In genomic region chr3:42804831-42805821, GRCh38 we compare ENCODE assay signal across 1 cellular context.
TF ChIP-seq lines count a peak whose summit lies in the region.

No MANE protein-coding gene starts in this region.

TF ChIP-seq in HepG2, 621 proteins besides CTCF, POLR2A, EP300 and RAD21 (continued from another document):
- peak; percentile 71; the same call in 1 of the 2 replicates for TF ChIP-seq CSRNP1 (CRISPR knock-in tag; IDR thresholded peaks at IDR 0.05)
- no peak for TF ChIP-seq MTA3 (CRISPR knock-in tag; IDR thresholded peaks at IDR 0.05)
- TF ChIP-seq NR2F6 (IDR thresholded peaks at IDR 0.05) = peak; percentile 87
- TF ChIP-seq NR2F6 (CRISPR knock-in tag; IDR thresholded peaks at IDR 0.05) = peak; percentile 90
- no peak for TF ChIP-seq LBX2 (CRISPR knock-in tag; IDR thresholded peaks at IDR 0.05; ENCODE audit: borderline replicate concordance)
- no peak; the same call in 1 of the 2 replicates for TF ChIP-seq ZNF430 (CRISPR knock-in tag; IDR thresholded peaks at IDR 0.05)
- no peak for TF ChIP-seq GZF1 (CRISPR knock-in tag; IDR thresholded peaks at IDR 0.05)
- TF ChIP-seq GRHL1 (CRISPR knock-in tag; conservative IDR thresholded peaks at IDR 0.05) = no peak
- no peak for TF ChIP-seq ZNF451 (CRISPR knock-in tag; IDR thresholded peaks at IDR 0.05)
- no peak for TF ChIP-seq ZMAT5 (CRISPR knock-in tag; IDR thresholded peaks at IDR 0.05; ENCODE audit: borderline replicate concordance, low read depth)
- TF ChIP-seq ZZZ3 (CRISPR knock-in tag; IDR thresholded peaks at IDR 0.05; ENCODE audit: borderline replicate concordance) = no peak
- no peak for TF ChIP-seq PLSCR1 (CRISPR knock-in tag; IDR thresholded peaks at IDR 0.05; ENCODE audit: borderline replicate concordance)
- TF ChIP-seq ELF3 (CRISPR knock-in tag; IDR thresholded peaks at IDR 0.05) = 0 out of 2 replicates have a peak, but pooled peaks have one; percentile 58
- TF ChIP-seq SMAD1 (CRISPR knock-in tag; IDR thresholded peaks at IDR 0.05; ENCODE audit: borderline replicate concordance, low read depth) = no peak
- TF ChIP-seq MXD1 (CRISPR knock-in tag; IDR thresholded peaks at IDR 0.05) = no peak
- TF ChIP-seq ZNF710 (CRISPR knock-in tag; IDR thresholded peaks at IDR 0.05; ENCODE audit: borderline replicate concordance) = 0 out of 2 replicates have a peak, but pooled peaks have one; percentile 44
- TF ChIP-seq MIER3 (CRISPR knock-in tag; IDR thresholded peaks at IDR 0.05; ENCODE audit: borderline replicate concordance) = no peak; the same call in 1 of the 2 replicates
- peak; percentile 69; the same call in 1 of the 2 replicates for TF ChIP-seq ZBTB39 (CRISPR knock-in tag; IDR thresholded peaks at IDR 0.05)
- no peak for TF ChIP-seq ZBTB33 (CRISPR knock-in tag; IDR thresholded peaks at IDR 0.05)
- TF ChIP-seq GPN1 (CRISPR knock-in tag; IDR thresholded peaks at IDR 0.05; ENCODE audit: borderline replicate concordance) = no peak
- no peak for TF ChIP-seq RFXANK (CRISPR knock-in tag; IDR thresholded peaks at IDR 0.05)
- no peak for TF ChIP-seq GPBP1L1 (CRISPR knock-in tag; IDR thresholded peaks at IDR 0.05)
- peak; percentile 87 for TF ChIP-seq GATAD2A (CRISPR knock-in tag; IDR thresholded peaks at IDR 0.05)
- no peak for TF ChIP-seq CEBPZ (IDR thresholded peaks at IDR 0.05; ENCODE audit: low read length)
- TF ChIP-seq ZBTB2 (CRISPR knock-in tag; IDR thresholded peaks at IDR 0.05; ENCODE audit: low read depth) = no peak
- TF ChIP-seq ZNF770 (CRISPR knock-in tag; IDR thresholded peaks at IDR 0.05) = no peak
